In genomic region chr12:738712-739111, GRCh38 we compare ENCODE assay signal across 15 cellular contexts. TPM values are rescaled to one million over a fixed set of nuclear protein-coding genes. Genes with fewer than 3 reads are reported as not detected.
DNase-seq lines count a peak whose midpoint lies in the region; ATAC-seq, FAIRE-seq and TF ChIP-seq lines count a peak whose summit lies in the region.
"Had no signal": no experiment of that assay in that cellular context is flagged by ENCODE, and none has a peak within 500 bp of the region (broad histone marks: within the 10 kb centered on the region; RNA-seq: fewer than 3 reads in every experiment).

No MANE protein-coding gene starts in this region.

- no peak overlapping the region for H3K9ac ChIP-seq in HepG2 (ENCODE audit: insufficient read depth, low read depth, low read length)
- no peak overlapping the region for H3K9ac ChIP-seq in neuronal stem cell (ENCODE audit: low read depth, low read length, poor library complexity)

- no peak overlapping the region for H3K14ac ChIP-seq in neuronal stem cell (ENCODE audit: low read length)

- H2BK12ac ChIP-seq in neuronal stem cell (ENCODE audit: low read length): no peak overlapping the region

- H3K27ac ChIP-seq in HepG2 (ENCODE audit: extremely low read length, insufficient read depth, low read length): no peak overlapping the region
- no peak overlapping the region for H3K27ac ChIP-seq in right lobe of liver
- peak overlapping the region; percentile 29 for H3K27ac ChIP-seq in neuronal stem cell (replicated peaks; ENCODE audit: low read length)

- H3K9me3 ChIP-seq in HepG2 (ENCODE audit: low read length) (no peaks in the 10 kb centered on the region), right lobe of liver (no peaks in the 10 kb centered on the region), neuronal stem cell (replicated peaks in 1 of 2; ENCODE audit: control insufficient read depth in 2 of 2, insufficient read depth in 1 of 2, low read depth in 1 of 2, low read length in 2 of 2) (no peaks in the 10 kb centered on the region)

- POLR2A ChIA-PET in HepG2 (lab: Yijun Ruan, JAX): interaction anchor here (0.6 kb wide), 1 partner anchor 12 kb away, joined by 3 read pairs; no protein-coding TSS in a partner anchor

- DNase-seq in HepG2 (ENCODE audit: low spot score) (no peak), right lobe of liver (no peak), dermis blood vessel endothelial cell (peak; percentile 63), neuronal stem cell (ENCODE audit: low spot score) (no peak), AML-193 (lab: John Stamatoyannopoulos, UW) (no peak), pons (ENCODE audit: low spot score) (no peak), left colon (no peak)
- DNase-seq: DMS 273 treated with DMSO at 0.1 percent for 48 hours, GF-D8, H9, Kasumi-1, NCI-H1105, NCI-H1694, NCI-H510A treated with DMSO at 0.1 percent for 48 hours had no signal

- no peaks in the 10 kb centered on the region for H3K79me1 ChIP-seq in neuronal stem cell (ENCODE audit: low read depth, low read length)

- TF ChIP-seq RAD21 in HepG2 (CRISPR knock-in tag; IDR thresholded peaks at IDR 0.05): no peak

- no peak for FAIRE-seq in HepG2 (lab: Jason Lieb, UNC)
- FAIRE-seq: GM19239 had no signal

- TF ChIP-seq POLR2A in HepG2 (IDR thresholded peaks at IDR 0.05; ENCODE audit: insufficient read depth in 1 of 2, low read depth in 2 of 2, low read length in 2 of 2) (no peak), right lobe of liver (IDR thresholded peaks at IDR 0.05) (no peak)

- ATAC-seq in HepG2 (no peak), right lobe of liver (no peak), left colon (no peak)

- H4K8ac ChIP-seq in neuronal stem cell (ENCODE audit: low read depth, low read length): no peak overlapping the region

- H3K4me2 ChIP-seq in HepG2 (ENCODE audit: low read depth, low read length): peak overlapping the region; percentile 62; the same call in 1 of the 2 replicates
- no peak overlapping the region for H3K4me2 ChIP-seq in neuronal stem cell (ENCODE audit: insufficient read depth, low read length, poor library complexity, severe bottlenecking)

- TF ChIP-seq EP300 in HepG2 (IDR thresholded peaks at IDR 0.05; ENCODE audit: low read depth in 2 of 2, low read length in 2 of 2) (no peak), HepG2 (CRISPR knock-in tag; IDR thresholded peaks at IDR 0.05; ENCODE audit: borderline replicate concordance) (no peak)

- H3K36me3 ChIP-seq in HepG2 (replicated peaks in 1 of 2; ENCODE audit: control insufficient read depth in 1 of 2, insufficient read depth in 2 of 2, low read length in 2 of 2) (no peaks in the 10 kb centered on the region), right lobe of liver (no peaks in the 10 kb centered on the region), neuronal stem cell (replicated peaks in 1 of 2; ENCODE audit: control insufficient read depth in 2 of 2, insufficient read depth in 2 of 2, low read length in 2 of 2) (no peaks in the 10 kb centered on the region)

- no peak for TF ChIP-seq CTCF in HepG2 (CRISPR knock-in tag; IDR thresholded peaks at IDR 0.05)
- no peak for TF ChIP-seq CTCF in right lobe of liver (IDR thresholded peaks at IDR 0.05)

- H2BK15ac ChIP-seq in neuronal stem cell (ENCODE audit: low read length): no peak overlapping the region

- no peak overlapping the region for H3K23ac ChIP-seq in neuronal stem cell (ENCODE audit: low read depth, low read length, poor library complexity)

- no peak overlapping the region for H2AK5ac ChIP-seq in neuronal stem cell (ENCODE audit: low read depth, low read length)

- peak overlapping the region; percentile 44 for H2AFZ ChIP-seq in HepG2 (ENCODE audit: low read length)
- no peak overlapping the region for H2AFZ ChIP-seq in neuronal stem cell (ENCODE audit: low read length)

- H3K4me3 ChIP-seq in HepG2 (replicated peaks in 1 of 3; ENCODE audit: insufficient read depth in 1 of 3, low read depth in 2 of 3, low read length in 3 of 3): no peak overlapping the region
- no peak overlapping the region for H3K4me3 ChIP-seq in right lobe of liver
- H3K4me3 ChIP-seq in neuronal stem cell (ENCODE audit: low read length in 2 of 2): no peak overlapping the region

- in situ Hi-C loops in HepG2 (cut with HindIII; ENCODE audit: extremely low pct_ligation_motif_present, low pct_unique_long_range_greater_than_20kb): no loop called here

- H4K20me1 ChIP-seq in HepG2 (ENCODE audit: insufficient read depth, low read length): no peaks in the 10 kb centered on the region

- intact Hi-C loops in HepG2 (cut with micrococcal nuclease; ENCODE audit: unreplicated experiment): no loop called here
- intact Hi-C loops in right lobe of liver (cut with DNase I): loop anchor here in 1 of 2 donors (10.0 kb wide), 1 partner anchor 74 kb away; the partner anchor contains the start of gene NINJ2
- intact Hi-C loops in left colon (cut with DNase I, micrococcal nuclease): loop anchor here in 1 of 2 donors (10.0 kb wide), 1 partner anchor 154 kb away; no protein-coding TSS in a partner anchor

- CTCF ChIA-PET in HepG2 (lab: Yijun Ruan, JAX; ENCODE audit: low intra/inter-chr PET ratio, low total read pairs): no interaction called here

- no peaks in the 10 kb centered on the region for H3K79me2 ChIP-seq in HepG2 (ENCODE audit: insufficient read depth, low read length)

- H4K91ac ChIP-seq in neuronal stem cell (ENCODE audit: low read depth, low read length, poor library complexity): no peak overlapping the region

- no peaks in the 10 kb centered on the region for H3K27me3 ChIP-seq in HepG2 (ENCODE audit: control insufficient read depth in 1 of 2, insufficient read depth in 2 of 2, low read length in 2 of 2)
- no peaks in the 10 kb centered on the region for H3K27me3 ChIP-seq in right lobe of liver
- no peaks in the 10 kb centered on the region for H3K27me3 ChIP-seq in neuronal stem cell (ENCODE audit: control insufficient read depth in 3 of 3, insufficient read depth in 3 of 3, low read depth in 1 of 3, low read length in 3 of 3)

- no peak overlapping the region for H3K18ac ChIP-seq in neuronal stem cell (ENCODE audit: low read length)

- no peak overlapping the region for H3K4ac ChIP-seq in neuronal stem cell (ENCODE audit: low read length)

- WGBS in HepG2 (ENCODE audit: low lambda C conversion rate): 24% methylated on average over 2 of the region's 2 CpGs
- WGBS in right lobe of liver (ENCODE audit: insufficient coverage, low coverage, low lambda C conversion rate, missing lambda C conversion rate): 78% methylated on average over 2 of the region's 2 CpGs
- no CpG with 5 or more reads among the region's 2 CpGs for WGBS in neuronal stem cell (ENCODE audit: extremely low coverage in 2 of 2, insufficient read length in 2 of 2, insufficient replicate concordance in 1 of 2), 2 donors

- no peak overlapping the region for H2BK5ac ChIP-seq in neuronal stem cell (ENCODE audit: low read length)

- H3K4me1 ChIP-seq in HepG2 (ENCODE audit: insufficient read depth, low read length): peaks cover 41% of the 10 kb centered on the region
- H3K4me1 ChIP-seq in right lobe of liver: no peaks in the 10 kb centered on the region
- H3K4me1 ChIP-seq in neuronal stem cell (ENCODE audit: control insufficient read depth in 2 of 2, insufficient read depth in 1 of 2, low read depth in 1 of 2, low read length in 2 of 2): no peaks in the 10 kb centered on the region

- H2BK120ac ChIP-seq in neuronal stem cell (ENCODE audit: low read depth, low read length): no peak overlapping the region

- BruUV-seq in HepG2 (replicated peaks; lab: Mats Ljungman, UMichigan): no TSS peak

TF ChIP-seq in HepG2, 621 proteins besides CTCF, POLR2A, EP300 and RAD21:
- TF ChIP-seq ZNF563 (CRISPR knock-in tag; IDR thresholded peaks at IDR 0.05) (no peak), ZNF891 (CRISPR knock-in tag; IDR thresholded peaks at IDR 0.05) (no peak), CAMTA2 (CRISPR knock-in tag; IDR thresholded peaks at IDR 0.05; ENCODE audit: borderline replicate concordance) (no peak), THAP11 (CRISPR knock-in tag; IDR thresholded peaks at IDR 0.05) (no peak), ZNF7 (CRISPR knock-in tag; IDR thresholded peaks at IDR 0.05) (0 out of 2 replicates have a peak, but pooled peaks have one; percentile 23)

RNA-seq across cellular contexts. Expression of gene WNK1, which starts 13.7 kb away (rescaled TPM):
- total RNA-seq in HepG2 (2016; rRNA removed; fragmentation: Illumina TruSeq; extraction: Trizol) (31.1 and 55.4 TPM in 2 replicates), right lobe of liver (100 to 1,000 TPM in 3 of 6 experiments, 10 to 100 TPM in 3; 72.0 to 115 (median 93.1) TPM), dermis blood vessel endothelial cell (74.4 and 190 TPM in 2 replicates), left colon (10 to 100 TPM; 84.0 to 95.2 TPM)
- 6.9 and 7.5 TPM in 2 replicates for total RNA-seq in HepG2 (2016; cell fraction: cytosol; rRNA removed; fragmentation: Illumina TruSeq; extraction: Trizol; ENCODE audit: low read depth)
- 30.0 and 49.7 TPM in 2 replicates for total RNA-seq in HepG2 (2016; cell fraction: insoluble cytoplasmic fraction; rRNA removed; fragmentation: Illumina TruSeq; extraction: Trizol)
- total RNA-seq in HepG2 (2016; cell fraction: membrane; rRNA removed; fragmentation: Illumina TruSeq; extraction: Trizol): 13.9 and 14.6 TPM in 2 replicates
- total RNA-seq in HepG2 (2016; cell fraction: nucleus; rRNA removed; fragmentation: Illumina TruSeq; extraction: Trizol): 64.2 and 67.8 TPM in 2 replicates
- 54.8 and 63.6 TPM in 2 replicates for polyA plus RNA-seq in HepG2 (2011; rRNA removed)
- 42.4 and 52.8 TPM in 2 replicates for polyA plus RNA-seq in HepG2 (2011; cell fraction: cytosol; rRNA removed)
- polyA plus RNA-seq in HepG2 (2011; cell fraction: nucleus; rRNA removed): 73.1 and 75.6 TPM in 2 replicates
- polyA plus RNA-seq in HepG2 (2012): 62.3 and 73.2 TPM in 2 replicates
- polyA plus RNA-seq in HepG2 (2016; cell fraction: cytosol; fragmentation: Illumina TruSeq; extraction: Trizol; ENCODE audit: low read depth): 0.92 and 0.94 TPM in 2 replicates
- 35.7 and 39.9 TPM in 2 replicates for polyA plus RNA-seq in HepG2 (2016; cell fraction: insoluble cytoplasmic fraction; fragmentation: Illumina TruSeq; extraction: Trizol; ENCODE audit: low read depth)
- polyA plus RNA-seq in HepG2 (2016; cell fraction: membrane; fragmentation: Illumina TruSeq; extraction: Trizol; ENCODE audit: low read depth): 2.2 and 4.7 TPM in 2 replicates
- polyA plus RNA-seq in HepG2 (2016; cell fraction: nucleus; fragmentation: Illumina TruSeq; extraction: Trizol; ENCODE audit: insufficient read depth, low read depth): 39.9 and 51.6 TPM in 2 replicates
- polyA minus RNA-seq in HepG2 (2011; rRNA and poly(A)+ RNA removed; ENCODE audit: low replicate concordance): 231 and 292 TPM in 2 replicates
- 157 and 213 TPM in 2 replicates for polyA minus RNA-seq in HepG2 (2011; cell fraction: cytosol; rRNA and poly(A)+ RNA removed)
- 269 and 312 TPM in 2 replicates for polyA minus RNA-seq in HepG2 (2011; cell fraction: nucleus; rRNA and poly(A)+ RNA removed)
- 49.9 TPM for polyA plus RNA-seq in neuronal stem cell (2013, experiment 1 of 2)
- 50.8 TPM for polyA plus RNA-seq in neuronal stem cell (2013, experiment 2 of 2)
